9 cellular contexts compared by ENCODE assay signal in the genomic region with DNA sequence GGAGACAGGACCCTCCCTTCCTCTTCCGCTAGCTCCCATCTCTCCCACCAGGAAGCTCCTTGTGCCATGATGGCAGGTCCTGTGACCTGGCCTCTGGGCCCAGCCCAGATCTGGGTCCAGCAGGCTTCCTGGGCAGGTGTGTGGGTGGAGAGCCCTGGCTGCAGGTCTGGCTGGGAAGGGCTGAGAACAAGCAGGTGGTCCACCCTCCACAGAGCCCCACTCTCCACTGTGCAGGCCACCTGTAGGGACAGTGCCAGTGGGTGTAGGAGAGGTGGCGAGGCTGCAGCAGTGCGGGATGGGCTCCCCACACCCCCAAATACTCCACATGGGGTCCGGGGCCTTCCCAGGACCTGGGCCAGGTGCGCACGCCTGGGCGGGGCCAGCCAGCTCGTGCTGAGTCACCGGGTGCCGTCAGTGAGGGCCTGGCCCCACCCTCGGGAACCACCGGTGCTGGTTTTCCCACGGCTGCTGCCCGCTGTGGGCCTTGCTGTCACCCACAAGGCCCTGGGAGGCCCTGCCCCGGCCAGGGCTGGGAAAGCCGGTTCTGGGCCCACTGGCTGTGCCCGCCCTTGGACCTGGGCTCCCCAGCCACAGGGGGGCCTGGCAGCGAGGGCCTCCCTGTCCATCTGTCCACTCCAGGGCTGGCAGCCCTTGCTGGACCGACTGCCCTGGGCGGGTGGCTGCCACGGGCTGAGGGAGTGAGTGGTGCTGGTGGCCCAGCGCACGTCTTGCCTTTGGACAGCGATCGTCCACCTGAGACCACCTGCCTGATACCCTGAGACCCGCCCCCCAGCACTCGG. TPM values are rescaled to one million over a fixed set of nuclear protein-coding genes. Genes with fewer than 3 reads are reported as not detected.
DNase-seq lines count a peak whose midpoint lies in the region; ATAC-seq and TF ChIP-seq lines count a peak whose summit lies in the region.
"Had no signal": no experiment of that assay in that cellular context is flagged by ENCODE, and none has a peak within 500 bp of the region (broad histone marks: within the 10 kb centered on the region; RNA-seq: fewer than 3 reads in every experiment).

No MANE protein-coding gene starts in this region.

- no peaks in the 10 kb centered on the region for H3K4me1 ChIP-seq in urinary bladder (ENCODE audit: insufficient read depth)

- H3K27ac ChIP-seq in WERI-Rb-1, result peak overlapping the region; percentile 67
- H3K27ac ChIP-seq in urinary bladder (ENCODE audit: low read depth), result peak overlapping the region; percentile 50

- H3K36me3 ChIP-seq in WERI-Rb-1 (no peaks in the 10 kb centered on the region), urinary bladder (ENCODE audit: insufficient read depth) (no peaks in the 10 kb centered on the region)

- 77% methylated on average over 27 of the region's 27 CpGs for WGBS in urinary bladder

- no peak for ATAC-seq in HG03442 (IDR thresholded peaks at IDR 0.05; ENCODE audit: unreplicated experiment)
- ATAC-seq: Panc1 had no signal

- DNase-seq in stimulated activated CD4-positive, alpha-beta T cell treated with anti-CD3 and anti-CD28 coated beads, Interleukin-15, amount 100 ng/mL, for 24 hours, result peak; percentile 46
- no peak for DNase-seq in stimulated activated CD4-positive, alpha-beta T cell treated with anti-CD3 and anti-CD28 coated beads, Interleukin-2, amount 100 ng/mL, for 48 hours
- DNase-seq in WERI-Rb-1 (peak; percentile 12), iris pigment epithelial cell (ENCODE audit: low read depth) (peak; percentile 35), NCI-H1092 treated with DMSO at 0.1 percent for 48 hours (lab: John Stamatoyannopoulos, UW) (no peak), HUDEP-2 (lab: John Stamatoyannopoulos, UW; ENCODE audit: unreplicated experiment in 76 of 76) (no peak)

- TF ChIP-seq CTCF in WERI-Rb-1 (IDR thresholded peaks at IDR 0.05; ENCODE audit: low read depth, low read length), result no peak

- H3K27me3 ChIP-seq in WERI-Rb-1 (ENCODE audit: insufficient read depth, low read depth, severe bottlenecking), result no peaks in the 10 kb centered on the region

- H3K4me3 ChIP-seq in WERI-Rb-1 (ENCODE audit: low read depth, low read length) (no peak overlapping the region), urinary bladder (ENCODE audit: low read depth, low read length) (no peak overlapping the region)

- H3K9me3 ChIP-seq in WERI-Rb-1 (ENCODE audit: severe bottlenecking), result no peaks in the 10 kb centered on the region

RNA-seq across cellular contexts. Expression of a gene that starts 9.3 kb away (rescaled TPM):
- total RNA-seq in urinary bladder, result 6.3 TPM
- 6.5 TPM for polyA plus RNA-seq in urinary bladder

RNA-seq across cellular contexts. Expression of a gene that starts 33.8 kb away (rescaled TPM):
- 2.0 TPM for total RNA-seq in urinary bladder
- polyA plus RNA-seq in urinary bladder, result 8.1 TPM

RNA-seq across cellular contexts. Expression of a gene that starts 56.2 kb away (rescaled TPM):
- 28.9 TPM for total RNA-seq in urinary bladder
- 64.2 TPM for polyA plus RNA-seq in urinary bladder

Comparison
In these comparisons a context has a peak if more than half of its experiments do, and no peak if none do; other contexts are left out.
1. DNase-seq: peak in stimulated activated CD4-positive, alpha-beta T cell treated with anti-CD3 and anti-CD28 coated beads, Interleukin-15, amount 100 ng/mL, for 24 hours (single experiment), WERI-Rb-1 (single experiment) and iris pigment epithelial cell (single experiment); none in stimulated activated CD4-positive, alpha-beta T cell treated with anti-CD3 and anti-CD28 coated beads, Interleukin-2, amount 100 ng/mL, for 48 hours (0 of 2), NCI-H1092 treated with DMSO at 0.1 percent for 48 hours (single experiment) and HUDEP-2 (0 of 76).